24 cellular contexts compared by ENCODE assay signal in genomic region chr6:127188752-127189151, GRCh38.
DNase-seq lines count a peak whose midpoint lies in the region; ATAC-seq, FAIRE-seq and TF ChIP-seq lines count a peak whose summit lies in the region.
"Had no signal": no experiment of that assay in that cellular context is flagged by ENCODE, and none has a peak within 500 bp of the region (broad histone marks: within the 10 kb centered on the region; RNA-seq: fewer than 3 reads in every experiment).

No MANE protein-coding gene starts in this region.

- no peak for FAIRE-seq in D721Med (lab: Jason Lieb, UNC)
- FAIRE-seq: A549, GM19239, H1 had no signal

- H3K4me3 Mint-ChIP-seq in nephron progenitor cell, result no peak overlapping the region
- H3K4me3 Mint-ChIP-seq: IgD-negative memory B cell had no signal

- H3K9me3 ChIP-seq in smooth muscle cell (replicated peaks; ENCODE audit: low read depth), result no peaks in the 10 kb centered on the region
- H3K9me3 ChIP-seq: A549, BE2C had no signal

- no peaks in the 10 kb centered on the region for H4K20me1 ChIP-seq in smooth muscle cell (ENCODE audit: low read depth)

- H3K27ac ChIP-seq in HL-60 (replicated peaks), result no peak overlapping the region
- no peak overlapping the region for H3K27ac ChIP-seq in smooth muscle cell (ENCODE audit: low read depth)
- H3K27ac ChIP-seq: RWPE1 had no signal

- no peaks in the 10 kb centered on the region for H3K36me3 ChIP-seq in smooth muscle cell (ENCODE audit: low read depth)
- H3K36me3 ChIP-seq: BE2C had no signal

- H3K27me3 Mint-ChIP-seq in nephron progenitor cell (ENCODE audit: low read depth, poor library complexity), result no peaks in the 10 kb centered on the region
- H3K27me3 Mint-ChIP-seq: IgD-negative memory B cell had no signal

- no peaks in the 10 kb centered on the region for H3F3A ChIP-seq in smooth muscle cell (ENCODE audit: low read depth)

- H3K9me3 Mint-ChIP-seq in nephron progenitor cell, result no peaks in the 10 kb centered on the region
- H3K9me3 Mint-ChIP-seq: IgD-negative memory B cell had no signal

- H3K9ac ChIP-seq in smooth muscle cell (ENCODE audit: low read depth), result no peak overlapping the region

- peaks cover 4% of the 10 kb centered on the region for H3K79me2 ChIP-seq in smooth muscle cell (ENCODE audit: low read depth)

- peak overlapping the region; percentile 20 for H3K4me2 ChIP-seq in smooth muscle cell
- H3K4me2 ChIP-seq: A549 had no signal

- 45% methylated on average over 1 of the region's 1 CpG for WGBS in smooth muscle cell (ENCODE audit: low lambda C conversion rate)

- DNase-seq in HL-60 (ENCODE audit: low read depth in 1 of 2, low spot score in 1 of 2) (peak; percentile 28 to 46), MV-4-11 (lab: John Stamatoyannopoulos, UW) (peak; percentile 59), nephron progenitor cell (no peak), smooth muscle cell (lab: John Stamatoyannopoulos, UW; ENCODE audit: unreplicated experiment) (no peak), D721Med (ENCODE audit: insufficient read length, low spot score) (no peak)
- no peak for DNase-seq in activated T-cell treated with anti-CD3 and anti-CD28 coated beads, Interleukin-2, amount 50 U/mL, for 1 hour
- DNase-seq: BE2C, EL, GF-D8, NCI-H1092 treated with DMSO at 0.1 percent for 48 hours, NCI-H146, NCI-H2029 treated with DMSO at 0.1 percent for 48 hours, NCI-H226, NCI-H510A treated with DMSO at 0.1 percent for 48 hours, NCI-H748 treated with DMSO at 0.1 percent for 48 hours, SHP77 treated with DMSO at 0.1 percent for 48 hours had no signal

- no peak overlapping the region for H2AFZ ChIP-seq in smooth muscle cell (ENCODE audit: low read depth)

- H3K4me3 ChIP-seq in HL-60 (replicated peaks; ENCODE audit: insufficient read depth, low read length), result no peak overlapping the region
- no peak overlapping the region for H3K4me3 ChIP-seq in smooth muscle cell
- H3K4me3 ChIP-seq: A549 had no signal

- no peak for ATAC-seq in GM18867 (IDR thresholded peaks at IDR 0.05; ENCODE audit: unreplicated experiment)
- ATAC-seq: HCT116, SK-N-SH treated with all-trans-retinoic acid at 6 μM for 48 hours had no signal

- H3K27ac Mint-ChIP-seq in nephron progenitor cell, result peak overlapping the region; percentile 91
- H3K27ac Mint-ChIP-seq: IgD-negative memory B cell had no signal

- TF ChIP-seq CTCF in HL-60 (IDR thresholded peaks at IDR 0.05; ENCODE audit: insufficient read depth, low read length) (no peak), nephron progenitor cell (IDR thresholded peaks at IDR 0.05) (no peak), smooth muscle cell (IDR thresholded peaks at IDR 0.05; ENCODE audit: borderline replicate concordance, insufficient read depth, poor library complexity, severe bottlenecking) (no peak), D721Med (IDR thresholded peaks at IDR 0.05; ENCODE audit: insufficient read depth, missing control alignments) (no peak)

- H3K27me3 ChIP-seq in HL-60 (ENCODE audit: insufficient read depth, poor library complexity, severe bottlenecking), result no peaks in the 10 kb centered on the region
- no peaks in the 10 kb centered on the region for H3K27me3 ChIP-seq in smooth muscle cell (ENCODE audit: low read depth)

- H3K4me1 Mint-ChIP-seq in nephron progenitor cell, result peaks cover 4% of the 10 kb centered on the region
- H3K4me1 Mint-ChIP-seq: IgD-negative memory B cell had no signal

- H3K4me1 ChIP-seq in smooth muscle cell (ENCODE audit: low read depth), result no peaks in the 10 kb centered on the region
- H3K4me1 ChIP-seq: BE2C had no signal

- H3K36me3 Mint-ChIP-seq in nephron progenitor cell (ENCODE audit: low read depth), result peaks cover 16% of the 10 kb centered on the region
- H3K36me3 Mint-ChIP-seq: IgD-negative memory B cell had no signal

Comparison
In these comparisons a context has a peak if more than half of its experiments do, and no peak if none do; other contexts are left out.
1. DNase-seq: peak in HL-60 (2 of 2) and MV-4-11 (single experiment); none in nephron progenitor cell (single experiment), smooth muscle cell (single experiment), D721Med (single experiment) and activated T-cell treated with anti-CD3 and anti-CD28 coated beads, Interleukin-2, amount 50 U/mL, for 1 hour (single experiment).